ENCODE assay signal across 9 cellular contexts in genomic region chr17:8056232-8056975, GRCh38. TPM values are rescaled to one million over a fixed set of nuclear protein-coding genes. Genes with fewer than 3 reads are reported as not detected.
A peak's percentile ranks its signal among the peaks of the same experiment; 100 is the strongest.
DNase-seq lines count a peak whose midpoint lies in the region; ATAC-seq and TF ChIP-seq lines count a peak whose summit lies in the region.
"Had no signal": no experiment of that assay in that cellular context is flagged by ENCODE, and none has a peak within 500 bp of the region (broad histone marks: within the 10 kb centered on the region; RNA-seq: fewer than 3 reads in every experiment).

No MANE protein-coding gene starts in this region.

- H3K9ac ChIP-seq in skeletal muscle satellite cell (ENCODE audit: low read depth, low read length) = no peak overlapping the region

- CTCF ChIA-PET in GM10248 (lab: Yijun Ruan, JAX) = interaction anchor here (1.0 to 11.4 kb wide), 31 partner anchors 8 to 368 kb away, joined by 3 to 299 read pairs (median 8); partner anchors contain the start of genes ALOX12B, ALOXE3, GUCY2D and RNF227
- CTCF ChIA-PET in A673 (lab: Charles Lee) = interaction anchor here (0.9 to 2.7 kb wide), 5 partner anchors 15 to 313 kb away, joined by 4 to 12 read pairs (median 5); no protein-coding TSS in a partner anchor

- DNase-seq in GM10248 (ENCODE audit: extremely low spot score) (peak; percentile 60), heart left ventricle (peak in 2 of 5 donors; percentile 27 to 47), A673 (ENCODE audit: low spot score) (no peak), NCI-H446 treated with DMSO at 0.1 percent for 48 hours (lab: John Stamatoyannopoulos, UW) (no peak), LoVo (ENCODE audit: low spot score) (no peak)

- H3K27ac ChIP-seq in VCaP (peak overlapping the region; percentile 95), heart left ventricle (peak overlapping the region in 1 of 12 donors; percentile 75), A673 (ENCODE audit: low read depth, low read length, poor library complexity, severe bottlenecking) (no peak overlapping the region)

- WGBS in heart left ventricle, 4 donors = 50 to 57% (median 52%) methylated on average over 14 of the region's 14 CpGs

- peaks cover 0 to 34% (median 20%) of the 10 kb centered on the region in 9 donors for H3K27me3 ChIP-seq in heart left ventricle
- H3K27me3 ChIP-seq in skeletal muscle satellite cell (ENCODE audit: control insufficient read depth, insufficient read depth, low read length) = peaks cover 43% of the 10 kb centered on the region
- peaks cover 8% of the 10 kb centered on the region for H3K27me3 ChIP-seq in A673 (replicated peaks; ENCODE audit: insufficient read depth, low read depth, low read length, poor library complexity)

- POLR2A ChIA-PET in GM10248 (lab: Yijun Ruan, JAX) (no interaction called here), A673 (lab: Charles Lee; ENCODE audit: low non-redundant PET) (no interaction called here)

- H3K4me1 ChIP-seq in heart left ventricle = peaks cover 0 to 26% (median 0%) of the 10 kb centered on the region in 12 donors
- peaks cover 22% of the 10 kb centered on the region for H3K4me1 ChIP-seq in skeletal muscle satellite cell (ENCODE audit: control insufficient read depth, insufficient read depth, low read length)
- peaks cover 12% of the 10 kb centered on the region for H3K4me1 ChIP-seq in A673 (ENCODE audit: insufficient read depth, low read length, poor library complexity, severe bottlenecking)

- H3K4me2 ChIP-seq in skeletal muscle satellite cell (ENCODE audit: low read length) = peak overlapping the region; percentile 50

- H3K9me3 ChIP-seq in heart left ventricle (no peaks in the 10 kb centered on the region), skeletal muscle satellite cell (replicated peaks; ENCODE audit: low read length) (no peaks in the 10 kb centered on the region), A673 (ENCODE audit: low read depth, low read length, poor library complexity, severe bottlenecking) (no peaks in the 10 kb centered on the region)

- H3K4me3 ChIP-seq in heart left ventricle (no peak overlapping the region), skeletal muscle satellite cell (ENCODE audit: low read length) (no peak overlapping the region), A673 (ENCODE audit: low read depth, low read length, poor library complexity, severe bottlenecking) (no peak overlapping the region)

- no peaks in the 10 kb centered on the region for H3K36me3 ChIP-seq in heart left ventricle
- no peaks in the 10 kb centered on the region for H3K36me3 ChIP-seq in skeletal muscle satellite cell (ENCODE audit: insufficient read depth, low read length)
- H3K36me3 ChIP-seq in A673 (ENCODE audit: insufficient read depth, low read length, poor library complexity, severe bottlenecking) = no peaks in the 10 kb centered on the region

- intact Hi-C loops in heart left ventricle (cut with DNase I) (loop anchor here in 7 of 10 donors (2.0 to 10.0 kb wide), 10 partner anchors 20 to 314 kb away; partner anchors contain the start of genes GUCY2D (in 1 of the 7) and RNF227 (in 1 of the 7)), A673 (cut with micrococcal nuclease; ENCODE audit: unreplicated experiment) (loop anchor here (2.0 to 5.0 kb wide), 5 partner anchors 16 to 314 kb away; no protein-coding TSS in a partner anchor)

- no peak for TF ChIP-seq POLR2A in heart left ventricle (IDR thresholded peaks at IDR 0.05)

- TF ChIP-seq CTCF in GM10248 (IDR thresholded peaks at IDR 0.05; ENCODE audit: control extremely low read depth, extremely low read depth, low read depth, missing control alignments) (no peak), VCaP (conservative IDR thresholded peaks at IDR 0.05) (no peak), heart left ventricle (IDR thresholded peaks at IDR 0.05) (no peak), A673 (conservative IDR thresholded peaks at IDR 0.05; ENCODE audit: low read depth, low read length) (no peak)

- BruUV-seq in A673 (replicated peaks; lab: Mats Ljungman, UMichigan) = no TSS peak

- ATAC-seq in HG03460 (IDR thresholded peaks at IDR 0.05; ENCODE audit: unreplicated experiment) = peak; percentile 43
- ATAC-seq in heart left ventricle = peak; percentile 46 to 70 (median 58)

RNA-seq across cellular contexts. Expression of gene ALOX15B, which starts 17.5 kb away (rescaled TPM):
- 1 to 10 TPM in 1 of 9 donors, under 1 TPM in 4, not detected in 4; 0.07 to 2.2 (median 0.18) TPM for total RNA-seq in heart left ventricle
- 1 to 10 TPM in 1 of 2 donors, under 1 TPM in 1; 0.23 to 1.4 TPM for polyA plus RNA-seq in heart left ventricle
- 0.76 and 2.6 TPM in 2 replicates for total RNA-seq in skeletal muscle satellite cell (2012; rRNA removed)
- total RNA-seq in A673 (2021) = 0.17 and 0.30 TPM in 2 replicates
- total RNA-seq: NCI-H460 had no signal

RNA-seq across cellular contexts. Expression of gene ALOX12B, which starts 31.1 kb away (rescaled TPM):
- not detected for total RNA-seq in heart left ventricle
- not detected for polyA plus RNA-seq in heart left ventricle
- under 0.01 TPM in 1 of 2 replicates, not detected in the other for total RNA-seq in skeletal muscle satellite cell (2012; rRNA removed)
- total RNA-seq in A673 (2021) = 0.39 TPM in 1 of 2 replicates, not detected in the other

RNA-seq across cellular contexts. Expression of gene GUCY2D, which starts 54.0 kb away (rescaled TPM):
- total RNA-seq in heart left ventricle = not detected
- polyA plus RNA-seq in heart left ventricle = under 1 TPM in 1 of 2 donors, not detected in 1; 0.04 TPM
- not detected in 2 replicates for total RNA-seq in skeletal muscle satellite cell (2012; rRNA removed)
- total RNA-seq in A673 (2021) = not detected in 2 replicates
